ENCODE assay signal across 20 cellular contexts in the genomic region with DNA sequence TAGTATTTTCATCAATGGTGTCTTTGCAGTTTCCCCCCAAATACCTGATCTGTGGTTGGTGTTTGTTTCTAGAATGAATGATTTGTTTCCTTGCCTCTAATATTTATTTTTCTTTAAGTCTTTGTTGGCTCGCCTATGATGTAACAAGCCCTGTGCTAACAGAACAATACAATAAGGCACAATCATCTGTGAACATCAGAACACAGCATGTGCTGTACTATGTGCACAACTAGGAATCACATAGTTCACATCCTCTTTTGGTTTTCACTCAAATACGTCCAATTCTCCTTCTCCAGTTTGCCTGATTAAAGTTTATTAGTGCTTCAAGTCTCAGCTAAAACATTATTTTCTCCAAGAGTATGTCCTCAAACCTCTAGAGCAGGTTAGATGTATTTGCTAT.
DNase-seq lines count a peak whose midpoint lies in the region; FAIRE-seq and TF ChIP-seq lines count a peak whose summit lies in the region.
"Had no signal": no experiment of that assay in that cellular context is flagged by ENCODE, and none has a peak within 500 bp of the region (broad histone marks: within the 10 kb centered on the region; RNA-seq: fewer than 3 reads in every experiment).

No MANE protein-coding gene starts in this region.

- peaks cover 52% of the 10 kb centered on the region for H3K4me1 ChIP-seq in OCI-LY1 (ENCODE audit: insufficient read depth, low read length, severe bottlenecking)
- no peaks in the 10 kb centered on the region for H3K4me1 ChIP-seq in prostate gland (replicated peaks)
- H3K4me1 ChIP-seq in Peyer's patch, result no peaks in the 10 kb centered on the region
- H3K4me1 ChIP-seq: Caco-2 had no signal

- TF ChIP-seq POLR2A in prostate gland (IDR thresholded peaks at IDR 0.05) (no peak), Peyer's patch (IDR thresholded peaks at IDR 0.05) (no peak)

- no peaks in the 10 kb centered on the region for H3K9me2 ChIP-seq in OCI-LY1 (ENCODE audit: low read depth, low read length)

- TF ChIP-seq CTCF in OCI-LY1 (IDR thresholded peaks at IDR 0.05; ENCODE audit: low read length), result no peak
- TF ChIP-seq CTCF in prostate gland (IDR thresholded peaks at IDR 0.05), result no peak
- no peak for TF ChIP-seq CTCF in Peyer's patch (IDR thresholded peaks at IDR 0.05)
- TF ChIP-seq CTCF in D721Med (IDR thresholded peaks at IDR 0.05; ENCODE audit: insufficient read depth, missing control alignments), result no peak

- no peaks in the 10 kb centered on the region for H3K27me3 ChIP-seq in OCI-LY1 (ENCODE audit: insufficient read depth, low read length)
- no peaks in the 10 kb centered on the region for H3K27me3 ChIP-seq in prostate gland (replicated peaks; ENCODE audit: insufficient read depth)
- H3K27me3 ChIP-seq in Peyer's patch, result no peaks in the 10 kb centered on the region
- H3K27me3 ChIP-seq: BLaER1 had no signal

- H3K9ac ChIP-seq in OCI-LY1 (ENCODE audit: low read length), result no peak overlapping the region
- H3K9ac ChIP-seq: BLaER1 had no signal

- H3F3A ChIP-seq in OCI-LY1 (ENCODE audit: insufficient read depth, low read length), result no peaks in the 10 kb centered on the region

- H3K4me2 ChIP-seq in OCI-LY1 (ENCODE audit: low read length), result no peak overlapping the region
- H3K4me2 ChIP-seq: BLaER1, GM23338 had no signal

- H3K27ac ChIP-seq in OCI-LY1 (ENCODE audit: low read depth, low read length, poor library complexity, severe bottlenecking) (no peak overlapping the region), prostate gland (no peak overlapping the region), Peyer's patch (no peak overlapping the region)
- H3K27ac ChIP-seq: BLaER1, C4-2B had no signal

- no peaks in the 10 kb centered on the region for H4K20me1 ChIP-seq in OCI-LY1 (ENCODE audit: insufficient read depth, low read length)
- H4K20me1 ChIP-seq: BLaER1 had no signal

- peak overlapping the region; percentile 71; the same call in 1 of the 2 replicates for H2AFZ ChIP-seq in OCI-LY1 (ENCODE audit: low read length)
- H2AFZ ChIP-seq: GM23338 had no signal

- no peaks in the 10 kb centered on the region for H3K36me3 ChIP-seq in OCI-LY1 (ENCODE audit: insufficient read depth, low read length)
- H3K36me3 ChIP-seq in prostate gland, result no peaks in the 10 kb centered on the region
- no peaks in the 10 kb centered on the region for H3K36me3 ChIP-seq in Peyer's patch
- H3K36me3 ChIP-seq: BLaER1 had no signal

- intact Hi-C loops in prostate gland (cut with DNase I), result no loop called here

- no peaks in the 10 kb centered on the region for H3K79me2 ChIP-seq in OCI-LY1 (ENCODE audit: insufficient read depth, low read length)

- no peaks in the 10 kb centered on the region for H3K9me3 ChIP-seq in OCI-LY1 (ENCODE audit: low read length)
- H3K9me3 ChIP-seq in prostate gland, result no peaks in the 10 kb centered on the region
- H3K9me3 ChIP-seq in Peyer's patch, result no peaks in the 10 kb centered on the region
- H3K9me3 ChIP-seq: BLaER1, Caco-2 had no signal

- no peak for FAIRE-seq in D721Med (lab: Jason Lieb, UNC)
- FAIRE-seq: GM12891, GM18507 had no signal

- 39% methylated on average over 2 of the region's 2 CpGs for WGBS in prostate gland

- DNase-seq in NCI-H146 (lab: John Stamatoyannopoulos, UW), result peak; percentile 2
- DNase-seq in NCI-H146 treated with DMSO at 0.1 percent for 48 hours (lab: John Stamatoyannopoulos, UW; ENCODE audit: unreplicated experiment), result no peak
- DNase-seq in NCI-H748 (lab: John Stamatoyannopoulos, UW; ENCODE audit: unreplicated experiment), result peak; percentile 23
- peak; percentile 8 for DNase-seq in prostate gland (ENCODE audit: low spot score)
- DNase-seq in NCI-H2196 (lab: John Stamatoyannopoulos, UW; ENCODE audit: unreplicated experiment), result no peak
- no peak for DNase-seq in Peyer's patch
- DNase-seq in D721Med (ENCODE audit: insufficient read length, low spot score), result no peak
- DNase-seq: Caco-2; CD4-positive, CD25-positive, alpha-beta regulatory T cell; CD8-positive, alpha-beta T cell; DMS 273 treated with DMSO at 0.1 percent for 48 hours; DMS79 treated with DMSO at 0.1 percent for 48 hours; GF-D8; H9 had no signal

- H3K4me3 ChIP-seq in OCI-LY1 (ENCODE audit: low read depth, low read length, poor library complexity, severe bottlenecking) (no peak overlapping the region), prostate gland (no peak overlapping the region), Peyer's patch (no peak overlapping the region)
- H3K4me3 ChIP-seq: BLaER1, GM23338 had no signal

Comparison
In these comparisons a context has a peak if more than half of its experiments do, and no peak if none do; other contexts are left out.
1. DNase-seq: peak in NCI-H146 (single experiment), NCI-H748 (single experiment) and prostate gland (single experiment); none in NCI-H146 treated with DMSO at 0.1 percent for 48 hours (single experiment), NCI-H2196 (single experiment), Peyer's patch (0 of 3) and D721Med (single experiment).